ENCODE assay signal across 23 cellular contexts in genomic region chr10:14540062-14540461, GRCh38.
DNase-seq lines count a peak whose midpoint lies in the region; ATAC-seq and TF ChIP-seq lines count a peak whose summit lies in the region.
"Had no signal": no experiment of that assay in that cellular context is flagged by ENCODE, and none has a peak within 500 bp of the region (broad histone marks: within the 10 kb centered on the region; RNA-seq: fewer than 3 reads in every experiment).

No MANE protein-coding gene starts in this region.

- no peak overlapping the region for H3K4me3 Mint-ChIP-seq in activated CD4-positive, alpha-beta T cell treated with anti-CD3 and anti-CD28 coated beads, Interleukin-2, amount 10 ng/mL, durations not matched to agents 7 days and 5 days
- peak overlapping the region in 1 of 3 donors; percentile 49 for H3K4me3 Mint-ChIP-seq in T-cell
- no peak overlapping the region for H3K4me3 Mint-ChIP-seq in stimulated activated naive B cell treated with anti-CD40 and anti-IgM and Interleukin-4, amounts not matched to agents 10 μg/mL and 1 μg/mL and 100 μg/mL, for 72 hours
- H3K4me3 Mint-ChIP-seq: HFFc6, nephron had no signal

- H3K9me3 Mint-ChIP-seq in activated CD4-positive, alpha-beta T cell treated with anti-CD3 and anti-CD28 coated beads, Interleukin-2, amount 10 ng/mL, durations not matched to agents 7 days and 5 days = no peaks in the 10 kb centered on the region
- no peaks in the 10 kb centered on the region for H3K9me3 Mint-ChIP-seq in T-cell
- H3K9me3 Mint-ChIP-seq in stimulated activated naive B cell treated with anti-CD40 and anti-IgM and Interleukin-4, amounts not matched to agents 10 μg/mL and 1 μg/mL and 100 μg/mL, for 72 hours = no peaks in the 10 kb centered on the region
- H3K9me3 Mint-ChIP-seq: HFFc6, nephron had no signal

- H3K9me3 ChIP-seq in vagina = no peaks in the 10 kb centered on the region
- H3K9me3 ChIP-seq: A549, thyroid gland had no signal

- CTCF ChIA-PET in activated CD4-positive, alpha-beta T cell treated with anti-CD3 and anti-CD28 coated beads, Interleukin-2, amount 10 ng/mL, durations not matched to agents 7 days and 5 days (lab: Charles Lee) = interaction anchor here (0.7 to 2.7 kb wide), 2 partner anchors 10 to 13 kb away, joined by 3 to 9 read pairs; no protein-coding TSS in a partner anchor
- CTCF ChIA-PET in T-cell (lab: Charles Lee) = no interaction called here

- no peak for TF ChIP-seq CTCF in vagina (IDR thresholded peaks at IDR 0.05)

- no peaks in the 10 kb centered on the region for H3K27me3 ChIP-seq in vagina
- H3K27me3 ChIP-seq: thyroid gland had no signal

- no peak overlapping the region for H3K27ac ChIP-seq in vagina
- H3K27ac ChIP-seq: thyroid gland had no signal

- TF ChIP-seq POLR2A in vagina (IDR thresholded peaks at IDR 0.05) = no peak

- no peak for ATAC-seq in T-cell (replicated peaks in 1 of 4)
- ATAC-seq in stimulated activated naive B cell treated with anti-CD40 and anti-IgM and Interleukin-4, amounts not matched to agents 10 μg/mL and 1 μg/mL and 100 μg/mL, for 72 hours (replicated peaks) = no peak
- ATAC-seq in HG03442 (IDR thresholded peaks at IDR 0.05; ENCODE audit: unreplicated experiment) = no peak
- ATAC-seq: activated CD4-positive, CD25-positive, alpha-beta regulatory T cell treated with anti-CD3 and anti-CD28 coated beads, Interleukin-2, amount 50 U/mL, for 24 hours had no signal

- DNase-seq in activated CD4-positive, alpha-beta T cell treated with anti-CD3 and anti-CD28 coated beads, Interleukin-2, amount 10 ng/mL, durations not matched to agents 7 days and 5 days = no peak
- no peak for DNase-seq in activated CD4-positive, alpha-beta T cell treated with anti-CD3 and anti-CD28 coated beads for 4 hours
- DNase-seq in T-cell = no peak
- DNase-seq in cerebellum (ENCODE audit: low spot score) = peak; percentile 49
- DNase-seq in stimulated activated naive B cell treated with anti-CD40 and anti-IgM and Interleukin-4, amounts not matched to agents 10 μg/mL and 1 μg/mL and 100 μg/mL, for 72 hours = no peak
- DNase-seq in vagina (ENCODE audit: extremely low spot score in 2 of 2) = no peak
- DNase-seq in stimulated activated CD4-positive, alpha-beta T cell treated with anti-CD3 and anti-CD28 coated beads, Interleukin-2, amount 100 ng/mL, for 48 hours = no peak
- DNase-seq: activated T-cell treated with anti-CD3 and anti-CD28 coated beads for 4 hours; amygdala; effector memory CD4-positive, alpha-beta T cell; HFFc6; NCI-H2171; NCI-H526 treated with DMSO at 0.1 percent for 48 hours; SHP77; stimulated activated CD8-positive, alpha-beta memory T cell treated with anti-CD3 and anti-CD28 coated beads, Interleukin-4, amount 100 ng/mL, for 48 hours; thyroid gland had no signal

- peaks cover 78% of the 10 kb centered on the region for H3K4me1 Mint-ChIP-seq in activated CD4-positive, alpha-beta T cell treated with anti-CD3 and anti-CD28 coated beads, Interleukin-2, amount 10 ng/mL, durations not matched to agents 7 days and 5 days
- peaks cover 82 to 91% (median 88%) of the 10 kb centered on the region in 3 donors for H3K4me1 Mint-ChIP-seq in T-cell
- H3K4me1 Mint-ChIP-seq in stimulated activated naive B cell treated with anti-CD40 and anti-IgM and Interleukin-4, amounts not matched to agents 10 μg/mL and 1 μg/mL and 100 μg/mL, for 72 hours = peaks cover 28 to 52% of the 10 kb centered on the region in 2 donors

- H3K27ac Mint-ChIP-seq in activated CD4-positive, alpha-beta T cell treated with anti-CD3 and anti-CD28 coated beads, Interleukin-2, amount 10 ng/mL, durations not matched to agents 7 days and 5 days = peak overlapping the region; percentile 80
- H3K27ac Mint-ChIP-seq in T-cell = peak overlapping the region; percentile 72 to 85
- peak overlapping the region; percentile 87 for H3K27ac Mint-ChIP-seq in stimulated activated naive B cell treated with anti-CD40 and anti-IgM and Interleukin-4, amounts not matched to agents 10 μg/mL and 1 μg/mL and 100 μg/mL, for 72 hours
- H3K27ac Mint-ChIP-seq: HFFc6 had no signal

- POLR2A ChIA-PET in activated CD4-positive, alpha-beta T cell treated with anti-CD3 and anti-CD28 coated beads, Interleukin-2, amount 10 ng/mL, durations not matched to agents 7 days and 5 days (lab: Charles Lee) = interaction anchor here (0.6 kb wide), 1 partner anchor 48 kb away, joined by 3 read pairs; no protein-coding TSS in a partner anchor
- POLR2A ChIA-PET in T-cell (lab: Charles Lee) = interaction anchor here in 1 of 2 donors (0.6 kb wide), 1 partner anchor 214 kb away, joined by 3 read pairs; no protein-coding TSS in a partner anchor

- H3K36me3 Mint-ChIP-seq in activated CD4-positive, alpha-beta T cell treated with anti-CD3 and anti-CD28 coated beads, Interleukin-2, amount 10 ng/mL, durations not matched to agents 7 days and 5 days (ENCODE audit: low read depth) = peaks cover 43% of the 10 kb centered on the region
- H3K36me3 Mint-ChIP-seq in T-cell = peaks cover 52% of the 10 kb centered on the region
- peaks cover 14 to 16% of the 10 kb centered on the region in 2 donors for H3K36me3 Mint-ChIP-seq in stimulated activated naive B cell treated with anti-CD40 and anti-IgM and Interleukin-4, amounts not matched to agents 10 μg/mL and 1 μg/mL and 100 μg/mL, for 72 hours

- H3K36me3 ChIP-seq in vagina = no peaks in the 10 kb centered on the region
- H3K36me3 ChIP-seq: thyroid gland had no signal

- intact Hi-C loops in vagina (cut with DNase I) = no loop called here

- H3K4me3 ChIP-seq in vagina = no peak overlapping the region
- H3K4me3 ChIP-seq: A549, lung, skin epidermis, thyroid gland had no signal

- H3K27me3 Mint-ChIP-seq in activated CD4-positive, alpha-beta T cell treated with anti-CD3 and anti-CD28 coated beads, Interleukin-2, amount 10 ng/mL, durations not matched to agents 7 days and 5 days = no peaks in the 10 kb centered on the region
- no peaks in the 10 kb centered on the region for H3K27me3 Mint-ChIP-seq in T-cell
- no peaks in the 10 kb centered on the region for H3K27me3 Mint-ChIP-seq in stimulated activated naive B cell treated with anti-CD40 and anti-IgM and Interleukin-4, amounts not matched to agents 10 μg/mL and 1 μg/mL and 100 μg/mL, for 72 hours
- H3K27me3 Mint-ChIP-seq: progenitor cell of endocrine pancreas had no signal

- peaks cover under 1% of the 10 kb centered on the region for H3K4me1 ChIP-seq in vagina
